10 cellular contexts compared by ENCODE assay signal in genomic region chr3:136804813-136805212, GRCh38.
"Had no signal": no experiment of that assay in that cellular context is flagged by ENCODE, and none has a peak within 500 bp of the region (broad histone marks: within the 10 kb centered on the region; RNA-seq: fewer than 3 reads in every experiment).

No MANE protein-coding gene starts in this region.

- H3K4me1 ChIP-seq: suprapubic skin had no signal

- H3K9me3 ChIP-seq: gastrocnemius medialis, left lung, mucosa of descending colon, suprapubic skin had no signal

- H3K27ac ChIP-seq: gastrocnemius medialis, left lung, suprapubic skin had no signal

- DNase-seq: activated CD4-positive, alpha-beta T cell treated with anti-CD3 and anti-CD28 coated beads for 48 hours; effector memory CD4-positive, alpha-beta T cell; gastrocnemius medialis; left lung; mucosa of descending colon; stimulated activated CD4-positive, alpha-beta T cell treated with anti-CD3 and anti-CD28 coated beads, Interleukin-4, amount 100 ng/mL, for 1 hour; stimulated activated CD8-positive, alpha-beta memory T cell treated with anti-CD3 and anti-CD28 coated beads, Interleukin-4, amount 100 ng/mL, for 48 hours; stimulated activated naive CD8-positive, alpha-beta T cell treated with anti-CD3 and anti-CD28 coated beads, Interleukin-15, Interleukin-2, amounts not matched to agents 100 U/mL and 50 U/mL, for 24 hours had no signal

- H3K4me3 ChIP-seq: gastrocnemius medialis, left lung, mucosa of descending colon, suprapubic skin had no signal

- H3K36me3 ChIP-seq: gastrocnemius medialis, left lung, suprapubic skin had no signal

- H3K27me3 ChIP-seq: gastrocnemius medialis, left lung, suprapubic skin had no signal

- ATAC-seq: activated T-helper 17 cell treated with anti-CD3 and anti-CD28 coated beads, Interleukin-2, amount 50 U/mL, for 72 hours; gastrocnemius medialis; left lung; mucosa of descending colon; stimulated activated naive CD8-positive, alpha-beta T cell treated with anti-CD3 and anti-CD28 coated beads, Interleukin-15, Interleukin-2, amounts not matched to agents 100 U/mL and 50 U/mL, for 24 hours had no signal
